30 cellular contexts compared by ENCODE assay signal in the genomic region with DNA sequence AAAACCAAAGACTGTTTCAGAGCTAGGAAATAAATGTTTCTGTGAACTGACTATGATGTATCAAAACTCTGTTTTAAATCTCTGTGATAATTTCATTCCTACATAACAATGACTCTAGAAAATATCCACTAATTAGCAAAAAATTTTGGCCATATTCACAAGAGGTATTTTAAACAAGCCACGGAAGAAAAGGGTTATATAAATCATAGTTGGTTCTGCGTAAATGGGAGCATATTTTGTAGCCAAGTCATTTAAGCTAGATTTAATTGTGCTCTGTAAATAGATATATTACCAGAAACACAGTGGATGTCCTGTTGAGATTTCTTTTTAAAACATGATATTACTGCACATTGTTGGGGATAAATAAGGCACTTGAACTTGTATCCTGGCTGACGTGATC.
"Had no signal": no experiment of that assay in that cellular context is flagged by ENCODE, and none has a peak within 500 bp of the region (broad histone marks: within the 10 kb centered on the region; RNA-seq: fewer than 3 reads in every experiment).

No MANE protein-coding gene starts in this region.

- H3K9me3 Mint-ChIP-seq: activated B cell treated with CpG ODN at 0.5 μM for 24 hours; activated CD4-positive, alpha-beta memory T cell treated with anti-CD3 and anti-CD28 coated beads for 36 hours; activated CD4-positive, alpha-beta T cell treated with anti-CD3 and anti-CD28 coated beads, Interleukin-2, amount 10 ng/mL, durations not matched to agents 24 days and 14 days; activated naive CD8-positive, alpha-beta T cell treated with anti-CD3 and anti-CD28 coated beads, Interleukin-2, amount 50 U/mL, for 24 hours; activated T-cell treated with anti-CD3 and anti-CD28 coated beads, Interleukin-2, amount 50 U/mL, for 4 hours; T-cell had no signal

- ATAC-seq: activated naive CD4-positive, alpha-beta T cell treated with anti-CD3 and anti-CD28 coated beads, Interleukin-2, amount 50 U/mL, for 72 hours; activated naive CD8-positive, alpha-beta T cell treated with anti-CD3 and anti-CD28 coated beads, Interleukin-2, amount 50 U/mL, for 24 hours; activated T-cell treated with anti-CD3 and anti-CD28 coated beads, Interleukin-2, amount 50 U/mL, for 4 hours; T-cell had no signal

- H3K4me1 ChIP-seq: Peyer's patch had no signal

- H3K27ac ChIP-seq: brain microvascular endothelial cell, cardiac muscle cell, KMS-11, Peyer's patch, RWPE1 had no signal

- H3K9me3 ChIP-seq: Peyer's patch had no signal

- H3K36me3 ChIP-seq: brain microvascular endothelial cell, cardiac muscle cell, Peyer's patch had no signal

- FAIRE-seq: TTC549 had no signal

- H3K36me3 Mint-ChIP-seq: activated CD4-positive, alpha-beta memory T cell treated with anti-CD3 and anti-CD28 coated beads for 36 hours; activated naive CD4-positive, alpha-beta T cell treated with anti-CD3 and anti-CD28 coated beads, Interleukin-2, amount 50 U/mL, for 72 hours; T-cell had no signal

- H3K4me3 ChIP-seq: cardiac muscle cell, Peyer's patch had no signal

- H3K27ac Mint-ChIP-seq: activated B cell treated with CpG ODN at 0.5 μM for 24 hours; activated CD4-positive, alpha-beta memory T cell treated with anti-CD3 and anti-CD28 coated beads for 36 hours; activated CD4-positive, alpha-beta T cell treated with anti-CD3 and anti-CD28 coated beads, Interleukin-2, amount 10 ng/mL, durations not matched to agents 24 days and 14 days; activated naive CD4-positive, alpha-beta T cell treated with anti-CD3 and anti-CD28 coated beads, Interleukin-2, amount 50 U/mL, for 72 hours; activated naive CD8-positive, alpha-beta T cell treated with anti-CD3 and anti-CD28 coated beads, Interleukin-2, amount 50 U/mL, for 24 hours; T-cell had no signal

- H3K27me3 ChIP-seq: brain microvascular endothelial cell, cardiac muscle cell, Peyer's patch had no signal

- H3K4me3 Mint-ChIP-seq: activated B cell treated with CpG ODN at 0.5 μM for 24 hours; activated CD4-positive, alpha-beta memory T cell treated with anti-CD3 and anti-CD28 coated beads for 36 hours; activated CD4-positive, alpha-beta T cell treated with anti-CD3 and anti-CD28 coated beads, Interleukin-2, amount 10 ng/mL, durations not matched to agents 24 days and 14 days; activated naive CD8-positive, alpha-beta T cell treated with anti-CD3 and anti-CD28 coated beads, Interleukin-2, amount 50 U/mL, for 24 hours; activated T-cell treated with anti-CD3 and anti-CD28 coated beads, Interleukin-2, amount 50 U/mL, for 4 hours; T-cell had no signal

- H3K4me1 Mint-ChIP-seq: activated B cell treated with CpG ODN at 0.5 μM for 24 hours; activated CD4-positive, alpha-beta T cell treated with anti-CD3 and anti-CD28 coated beads, Interleukin-2, amount 10 ng/mL, durations not matched to agents 24 days and 14 days; activated naive CD8-positive, alpha-beta T cell treated with anti-CD3 and anti-CD28 coated beads, Interleukin-2, amount 50 U/mL, for 24 hours; T-cell had no signal

- H3K27me3 Mint-ChIP-seq: activated B cell treated with CpG ODN at 0.5 μM for 24 hours; activated CD4-positive, alpha-beta memory T cell treated with anti-CD3 and anti-CD28 coated beads for 36 hours; activated CD4-positive, alpha-beta T cell treated with anti-CD3 and anti-CD28 coated beads, Interleukin-2, amount 10 ng/mL, durations not matched to agents 24 days and 14 days; activated naive CD8-positive, alpha-beta T cell treated with anti-CD3 and anti-CD28 coated beads, Interleukin-2, amount 50 U/mL, for 24 hours; T-cell had no signal

- DNase-seq: activated B cell treated with CpG ODN at 0.5 μM for 24 hours; activated CD4-positive, alpha-beta memory T cell treated with anti-CD3 and anti-CD28 coated beads for 36 hours; activated CD4-positive, alpha-beta T cell treated with anti-CD3 and anti-CD28 coated beads for 1 hour; activated CD4-positive, alpha-beta T cell treated with anti-CD3 and anti-CD28 coated beads, Interleukin-2, amount 10 ng/mL, durations not matched to agents 24 days and 14 days; activated CD8-positive, alpha-beta memory T cell treated with anti-CD3 and anti-CD28 coated beads for 24 hours; activated effector memory CD4-positive, alpha-beta T cell treated with anti-CD3 and anti-CD28 coated beads, Interleukin-2, amount 50 U/mL, for 16 hours; activated naive CD4-positive, alpha-beta T cell treated with Interleukin-2 at 50 U/mL for 16 hours; activated naive CD8-positive, alpha-beta T cell treated with anti-CD3 and anti-CD28 coated beads, Interleukin-2, amount 50 U/mL, for 24 hours; activated T-cell treated with anti-CD3 and anti-CD28 coated beads, Interleukin-2, amount 50 U/mL, for 4 hours; amniotic stem cell; brain microvascular endothelial cell; MV-4-11; NCI-H1092 treated with DMSO at 0.1 percent for 48 hours; NCI-H1417 treated with DMSO at 0.1 percent for 48 hours; NCI-H1694; NCI-H2029; NCI-H2107; NCI-H446 treated with DMSO at 0.1 percent for 48 hours; NCI-H524 treated with DMSO at 0.1 percent for 48 hours; NCI-H82; Peyer's patch; SHP77; T-cell; T-helper 2 cell; T1000 had no signal
